Comparison of ENCODE assay signal across 9 cellular contexts in genomic region chr19:46975011-46975917, GRCh38. TPM values are rescaled to one million over a fixed set of nuclear protein-coding genes. Genes with fewer than 3 reads are reported as not detected.
DNase-seq lines count a peak whose midpoint lies in the region; ATAC-seq and TF ChIP-seq lines count a peak whose summit lies in the region.
"Had no signal": no experiment of that assay in that cellular context is flagged by ENCODE, and none has a peak within 500 bp of the region (broad histone marks: within the 10 kb centered on the region; RNA-seq: fewer than 3 reads in every experiment).

No MANE protein-coding gene starts in this region.

- H3K36me3 Mint-ChIP-seq in mesothelial cell of epicardium: no peaks in the 10 kb centered on the region

- H3K4me1 ChIP-seq in HUES48 (ENCODE audit: control insufficient read depth, insufficient read depth, low read length) (peaks cover 29% of the 10 kb centered on the region), transverse colon (peaks cover 26 to 39% (median 27%) of the 10 kb centered on the region in 4 donors)

- no peaks in the 10 kb centered on the region for H3K27me3 Mint-ChIP-seq in mesothelial cell of epicardium (ENCODE audit: low read depth)
- H3K27me3 Mint-ChIP-seq: activated T-cell treated with anti-CD3 and anti-CD28 coated beads, Interleukin-2, amount 50 U/mL, for 24 hours had no signal

- no peak for TF ChIP-seq CTCF in cardiac fibroblast (IDR thresholded peaks at IDR 0.05; ENCODE audit: low read depth, low read length)
- no peak for TF ChIP-seq CTCF in mesothelial cell of epicardium (IDR thresholded peaks at IDR 0.05; ENCODE audit: unreplicated experiment)
- no peak for TF ChIP-seq CTCF in transverse colon (IDR thresholded peaks at IDR 0.05)

- ATAC-seq in HG03439 (IDR thresholded peaks at IDR 0.05; ENCODE audit: unreplicated experiment) (no peak), HG03342 (IDR thresholded peaks at IDR 0.05; ENCODE audit: unreplicated experiment) (no peak)

- H3K27ac Mint-ChIP-seq in mesothelial cell of epicardium: peak overlapping the region; percentile 95
- H3K27ac Mint-ChIP-seq: activated T-cell treated with anti-CD3 and anti-CD28 coated beads, Interleukin-2, amount 50 U/mL, for 24 hours had no signal

- H3K9ac ChIP-seq in HUES48 (ENCODE audit: low read depth, low read length): no peak overlapping the region

- H3K9me3 ChIP-seq in HUES48 (ENCODE audit: control insufficient read depth, insufficient read depth, low read length) (no peaks in the 10 kb centered on the region), transverse colon (no peaks in the 10 kb centered on the region)

- no peak for TF ChIP-seq EP300 in transverse colon (IDR thresholded peaks at IDR 0.05; ENCODE audit: low read depth)

- DNase-seq in cardiac fibroblast (ENCODE audit: low read depth in 2 of 2) (peak; percentile 37 to 53), mesothelial cell of epicardium (ENCODE audit: low spot score in 2 of 2, unreplicated experiment in 2 of 2) (no peak), transverse colon (no peak), COLO829 (ENCODE audit: low spot score) (no peak)
- DNase-seq: activated T-cell treated with anti-CD3 and anti-CD28 coated beads, Interleukin-2, amount 50 U/mL, for 24 hours; NCI-H1930 had no signal

- no peak for TF ChIP-seq POLR2A in transverse colon (IDR thresholded peaks at IDR 0.05)

- H3K27me3 ChIP-seq in HUES48 (ENCODE audit: control insufficient read depth, insufficient read depth, low read length): no peaks in the 10 kb centered on the region
- no peaks in the 10 kb centered on the region for H3K27me3 ChIP-seq in transverse colon

- in situ Hi-C loops in transverse colon (cut with MboI; ENCODE audit: low pct_ligation_motif_present in 1 of 4, low pct_unique_long_range_greater_than_20kb in 1 of 4, low sequenced_read_pairs in 3 of 4): loop anchor here in 1 of 4 donors (25.0 kb wide), 1 partner anchor 213 kb away; no protein-coding TSS in a partner anchor

- H3K27ac ChIP-seq in HUES48 (ENCODE audit: low read depth, low read length) (peak overlapping the region; percentile 74), transverse colon (peak overlapping the region; percentile 66 to 89 (median 76))

- no peak overlapping the region for H3K4me3 Mint-ChIP-seq in mesothelial cell of epicardium
- H3K4me3 Mint-ChIP-seq: activated T-cell treated with anti-CD3 and anti-CD28 coated beads, Interleukin-2, amount 50 U/mL, for 24 hours had no signal

- no peaks in the 10 kb centered on the region; the same call in 1 of the 2 replicates for H3K36me3 ChIP-seq in HUES48 (ENCODE audit: control insufficient read depth, insufficient read depth, low read length)
- H3K36me3 ChIP-seq in transverse colon: no peaks in the 10 kb centered on the region

- H3K4me3 ChIP-seq in HUES48 (ENCODE audit: low read depth, low read length) (no peak overlapping the region), cardiac fibroblast (replicated peaks in 1 of 2; ENCODE audit: low read depth in 2 of 2, low read length in 2 of 2) (no peak overlapping the region), transverse colon (no peak overlapping the region)

- intact Hi-C loops in transverse colon (cut with DNase I; ENCODE audit: low total_unique reads): no loop called here

- 64 to 81% methylated on average over 3 to 16 of the region's 16 CpGs for whole genome bisulfite sequencing in transverse colon (ENCODE audit: low coverage in 1 of 2), 2 donors

- H3K4me1 Mint-ChIP-seq in mesothelial cell of epicardium: peaks cover 39% of the 10 kb centered on the region

- H3K9me3 Mint-ChIP-seq in mesothelial cell of epicardium: no peaks in the 10 kb centered on the region
- H3K9me3 Mint-ChIP-seq: activated T-cell treated with anti-CD3 and anti-CD28 coated beads, Interleukin-2, amount 50 U/mL, for 24 hours had no signal

RNA-seq across cellular contexts. Expression of gene NPAS1, which starts 44.4 kb away (rescaled TPM):
- total RNA-seq in mesothelial cell of epicardium (3.4 to 3.9 TPM (median 3.9 TPM) in 3 replicates), transverse colon (under 1 TPM in 2 of 4 donors, not detected in 2; 0.55 to 0.79 TPM)

Comparison
In these comparisons a context has a peak if more than half of its experiments do, and no peak if none do; other contexts are left out.
1. DNase-seq: peak in cardiac fibroblast (2 of 2); none in mesothelial cell of epicardium (0 of 2), transverse colon (single experiment) and COLO829 (single experiment).